In genomic region chr1:210949940-210950546, GRCh38 we compare ENCODE assay signal across 8 cellular contexts.
DNase-seq lines count a peak whose midpoint lies in the region; ATAC-seq, FAIRE-seq and TF ChIP-seq lines count a peak whose summit lies in the region.
"Not testable (repeated sequence)": the region's sequence is repeated elsewhere in the genome, so short reads cannot be mapped to it uniquely, and the experiment has no call there.

No MANE protein-coding gene starts in this region.

- H3K9me3 ChIP-seq in CD8-positive, alpha-beta memory T cell (ENCODE audit: low read length); K562 (replicated peaks; ENCODE audit: control insufficient read depth, insufficient read depth, low read depth, low read length); keratinocyte (ENCODE audit: control insufficient read depth, low read depth, low read length): not testable (repeated sequence)

- H3K36me3 ChIP-seq in CD8-positive, alpha-beta memory T cell (ENCODE audit: insufficient read depth, low read length); K562 (ENCODE audit: control insufficient read depth, insufficient read depth, low read length); keratinocyte (ENCODE audit: control insufficient read depth in 2 of 2, extremely low read depth in 1 of 2, insufficient read depth in 2 of 2, low read length in 2 of 2): not testable (repeated sequence)

- no CpG with 5 or more reads among the region's 2 CpGs for WGBS in K562 (ENCODE audit: insufficient coverage, low coverage, missing lambda C conversion rate)

- H3K9me1 ChIP-seq in K562 (ENCODE audit: control insufficient read depth, insufficient read depth, low read length); keratinocyte (ENCODE audit: control insufficient read depth, extremely low read depth, insufficient read depth, low read length): not testable (repeated sequence)

- dilution Hi-C loops in keratinocyte (cut with MboI; ENCODE audit: extremely low pct_ligation_motif_present, low sequenced_read_pairs), result not testable (repeated sequence)

- H2AFZ ChIP-seq in K562 (ENCODE audit: low read depth, low read length); keratinocyte (ENCODE audit: control insufficient read depth, low read length): not testable (repeated sequence)

- FAIRE-seq in K562 (lab: Jason Lieb, UNC) (peak; percentile 70), keratinocyte (lab: Jason Lieb, UNC) (peak; percentile 20)

- intact Hi-C loops in K562 (cut with micrococcal nuclease), result loop anchor here (2.0 to 10.0 kb wide), 3 partner anchors 185 to 495 kb away; partner anchors contain the start of gene KCNH1

- TF ChIP-seq EP300 in K562 (IDR thresholded peaks at IDR 0.05; ENCODE audit: low read length), result not testable (repeated sequence)

- H3K4me1 Mint-ChIP-seq in CD8-positive, alpha-beta memory T cell, result not testable (repeated sequence)

- not testable (repeated sequence) for H3K4me3 Mint-ChIP-seq in CD8-positive, alpha-beta memory T cell

- peak in 3 of 5 donors; percentile 2 to 50 (median 5) for DNase-seq in CD8-positive, alpha-beta memory T cell
- peak; percentile 13 for DNase-seq in NCI-H774 (lab: John Stamatoyannopoulos, UW)
- DNase-seq in activated CD4-positive, CD25-positive, alpha-beta regulatory T cell treated with anti-CD3 and anti-CD28 coated beads, Interleukin-2, amount 50 U/mL, for 72 hours, result peak; percentile 57
- peak; percentile 54 to 68 (median 64) for DNase-seq in K562 (ENCODE audit: extremely low read depth in 1 of 4, low spot score in 3 of 4)
- not testable (repeated sequence) for DNase-seq in keratinocyte (ENCODE audit: low read depth, low spot score)
- peak; percentile 42 to 60 for DNase-seq in stimulated activated CD4-positive, alpha-beta T cell treated with anti-CD3 and anti-CD28 coated beads, Interleukin-4, amount 100 ng/mL, for 48 hours (ENCODE audit: low read depth in 2 of 2)

- not testable (repeated sequence) for H3K4me3 ChIP-seq in CD8-positive, alpha-beta memory T cell (ENCODE audit: low read length); K562; keratinocyte (ENCODE audit: control insufficient read depth in 2 of 3, extremely low read depth in 1 of 3, insufficient read depth in 2 of 3, low read depth in 1 of 3, low read length in 3 of 3)

- H3K27me3 ChIP-seq in CD8-positive, alpha-beta memory T cell (ENCODE audit: insufficient read depth, low read length, poor library complexity, severe bottlenecking); K562 (ENCODE audit: control insufficient read depth in 2 of 2, insufficient read depth in 2 of 2, low read length in 2 of 2); keratinocyte (ENCODE audit: control insufficient read depth, extremely low read depth, insufficient read depth, low read length): not testable (repeated sequence)

- not testable (repeated sequence) for H3K27ac Mint-ChIP-seq in CD8-positive, alpha-beta memory T cell

- in situ Hi-C loops in K562 (cut with MboI), result not testable (repeated sequence)

- H4K20me1 ChIP-seq in K562 (replicated peaks; ENCODE audit: control insufficient read depth, insufficient read depth, low read length); keratinocyte (ENCODE audit: control insufficient read depth, extremely low read depth, insufficient read depth, low read length): not testable (repeated sequence)

- not testable (repeated sequence) for H3K4me2 ChIP-seq in K562 (ENCODE audit: insufficient read depth, low read length); keratinocyte (ENCODE audit: control insufficient read depth, extremely low read depth, insufficient read depth, low read depth, low read length)

- H3K79me2 ChIP-seq in K562 (ENCODE audit: control insufficient read depth, insufficient read depth, low read length); keratinocyte (ENCODE audit: control insufficient read depth, insufficient read depth, low read length): not testable (repeated sequence)

- peak; percentile 69 for ATAC-seq in GM19452 (IDR thresholded peaks at IDR 0.05; ENCODE audit: unreplicated experiment)
- ATAC-seq in HG03521 (IDR thresholded peaks at IDR 0.05; ENCODE audit: unreplicated experiment), result peak; percentile 51
- ATAC-seq in K562, result peak; percentile 94

- CTCF ChIA-PET in CD8-positive, alpha-beta memory T cell (lab: Charles Lee), result not testable (repeated sequence)
- CTCF ChIA-PET in K562 (lab: Yijun Ruan, JAX; ENCODE audit: low intra/inter-chr PET ratio), result interaction anchor here (0.7 to 1.2 kb wide), 2 partner anchors 76 to 366 kb away, joined by 3 to 6 read pairs; no protein-coding TSS in a partner anchor

- H3K27ac ChIP-seq in CD8-positive, alpha-beta memory T cell (ENCODE audit: low read depth, low read length); K562 (ENCODE audit: extremely low read depth, low read depth, low read length); keratinocyte (ENCODE audit: control insufficient read depth, insufficient read depth, low read length): not testable (repeated sequence)

- TF ChIP-seq POLR2A in K562 (conservative IDR thresholded peaks at IDR 0.05), result not testable (repeated sequence)

- POLR2A ChIA-PET in CD8-positive, alpha-beta memory T cell (lab: Charles Lee), result not testable (repeated sequence)
- POLR2A ChIA-PET in K562 (lab: Yijun Ruan, JAX), result interaction anchor here (0.6 kb wide), 2 partner anchors 45 to 1576 kb away, joined by 3 read pairs; no protein-coding TSS in a partner anchor

- not testable (repeated sequence) for H3K9ac ChIP-seq in K562 (ENCODE audit: insufficient read depth in 1 of 2, low read depth in 2 of 2, low read length in 2 of 2); keratinocyte (ENCODE audit: control insufficient read depth, extremely low read depth, insufficient read depth, low read length)

- BruUV-seq in K562 (replicated peaks; lab: Mats Ljungman, UMichigan), result not testable (repeated sequence)

- TF ChIP-seq CTCF in K562 (IDR thresholded peaks at IDR 0.05 in 2 of 3, conservative IDR thresholded peaks at IDR 0.05 in 1 of 3; ENCODE audit: insufficient read depth in 2 of 3, low read depth in 1 of 3, low read length in 3 of 3), result peak; percentile 68 to 72 (median 70)
- TF ChIP-seq CTCF in keratinocyte (optimal IDR thresholded peaks at IDR 0.05 in 1 of 3, IDR thresholded peaks at IDR 0.05 in 1 of 3, conservative IDR thresholded peaks at IDR 0.05 in 1 of 3; ENCODE audit: extremely low read depth in 1 of 3, insufficient read depth in 2 of 3, low read length in 3 of 3), result peak; percentile 57 to 82 (median 72)

- peak; percentile 36 to 51 for TF ChIP-seq RAD21 in K562 (CRISPR knock-in tag; conservative IDR thresholded peaks at IDR 0.05 in 1 of 2, IDR thresholded peaks at IDR 0.05 in 1 of 2)

- H3K4me1 ChIP-seq in CD8-positive, alpha-beta memory T cell (ENCODE audit: insufficient read depth, low read length); K562 (replicated peaks in 1 of 2; ENCODE audit: control insufficient read depth in 2 of 2, insufficient read depth in 2 of 2, low read length in 2 of 2); keratinocyte (ENCODE audit: control insufficient read depth, extremely low read depth, insufficient read depth, low read length): not testable (repeated sequence)

- not testable (repeated sequence) for H3K27me3 Mint-ChIP-seq in CD8-positive, alpha-beta memory T cell

- H3K9me3 Mint-ChIP-seq in CD8-positive, alpha-beta memory T cell, result not testable (repeated sequence)

- not testable (repeated sequence) for H3K36me3 Mint-ChIP-seq in CD8-positive, alpha-beta memory T cell

TF ChIP-seq in K562, 482 proteins besides CTCF, POLR2A, EP300 and RAD21:
- TF ChIP-seq SMC3 (conservative IDR thresholded peaks at IDR 0.05; ENCODE audit: insufficient read depth, low read depth, low read length) (peak; percentile 46; the same call in 1 of the 2 replicates), PKNOX1 (IDR thresholded peaks at IDR 0.05) (peak; percentile 50; the same call in 1 of the 2 replicates)
- TF ChIP-seq, protein P1, sequence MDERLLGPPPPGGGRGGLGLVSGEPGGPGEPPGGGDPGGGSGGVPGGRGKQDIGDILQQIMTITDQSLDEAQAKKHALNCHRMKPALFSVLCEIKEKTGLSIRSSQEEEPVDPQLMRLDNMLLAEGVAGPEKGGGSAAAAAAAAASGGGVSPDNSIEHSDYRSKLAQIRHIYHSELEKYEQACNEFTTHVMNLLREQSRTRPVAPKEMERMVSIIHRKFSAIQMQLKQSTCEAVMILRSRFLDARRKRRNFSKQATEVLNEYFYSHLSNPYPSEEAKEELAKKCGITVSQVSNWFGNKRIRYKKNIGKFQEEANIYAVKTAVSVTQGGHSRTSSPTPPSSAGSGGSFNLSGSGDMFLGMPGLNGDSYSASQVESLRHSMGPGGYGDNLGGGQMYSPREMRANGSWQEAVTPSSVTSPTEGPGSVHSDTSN (CRISPR knock-in tag; IDR thresholded peaks at IDR 0.05; ENCODE audit: low read depth), result not testable (repeated sequence)
- TF ChIP-seq, protein P1 (tag; conservative IDR thresholded peaks at IDR 0.05; ENCODE audit: low read depth), result 0 out of 2 replicates have a peak, but pooled peaks have one; percentile 24
